Comparison of ENCODE assay signal across 19 cellular contexts in genomic region chr2:237407734-237408133, GRCh38. TPM values are rescaled to one million over a fixed set of nuclear protein-coding genes. Genes with fewer than 3 reads are reported as not detected.
DNase-seq lines count a peak whose midpoint lies in the region; ATAC-seq and TF ChIP-seq lines count a peak whose summit lies in the region.
"Had no signal": no experiment of that assay in that cellular context is flagged by ENCODE, and none has a peak within 500 bp of the region (broad histone marks: within the 10 kb centered on the region; RNA-seq: fewer than 3 reads in every experiment).

No MANE protein-coding gene starts in this region.

- TF ChIP-seq POLR2A in spleen (IDR thresholded peaks at IDR 0.05) = no peak

- no peak for TF ChIP-seq CTCF in AG10803 (conservative IDR thresholded peaks at IDR 0.05; ENCODE audit: low read length)
- no peak for TF ChIP-seq CTCF in ascending aorta (IDR thresholded peaks at IDR 0.05)
- no peak for TF ChIP-seq CTCF in lower lobe of right lung (IDR thresholded peaks at IDR 0.05)
- TF ChIP-seq CTCF in spleen (IDR thresholded peaks at IDR 0.05 in 8 of 11, conservative IDR thresholded peaks at IDR 0.05 in 3 of 11) = no peak

- no peaks in the 10 kb centered on the region for H3K4me1 Mint-ChIP-seq in stimulated activated effector memory CD8-positive, alpha-beta T cell treated with anti-CD3 and anti-CD28 coated beads, Interleukin-12 subunit alpha, Interleukin-12 subunit beta, amount 100 ng/mL, for 72 hours
- no peaks in the 10 kb centered on the region for H3K4me1 Mint-ChIP-seq in activated naive CD4-positive, alpha-beta T cell treated with anti-CD3 and anti-CD28 coated beads, Interleukin-2, amount 10 ng/mL, durations not matched to agents 7 days and 5 days
- H3K4me1 Mint-ChIP-seq: CD8-positive, alpha-beta memory T cell; central memory CD8-positive, alpha-beta T cell; IgD-negative memory B cell had no signal

- H3K4me1 ChIP-seq in ascending aorta (peaks cover 9 to 24% of the 10 kb centered on the region in 2 donors), lower lobe of right lung (no peaks in the 10 kb centered on the region), skeletal muscle tissue (ENCODE audit: control insufficient read depth in 3 of 3, insufficient read depth in 3 of 3, low read length in 3 of 3) (peaks cover 10 to 17% (median 15%) of the 10 kb centered on the region in 3 donors), spleen (no peaks in the 10 kb centered on the region)

- intact Hi-C loops in ascending aorta (cut with DNase I) = loop anchor here (5.0 kb wide), 1 partner anchor 250 kb away; no protein-coding TSS in a partner anchor
- intact Hi-C loops in lower lobe of right lung (cut with DNase I) = no loop called here
- intact Hi-C loops in spleen (cut with DNase I; ENCODE audit: low total_unique reads) = no loop called here

- WGBS in spleen, 5 donors = 80 to 93% (median 88%) methylated on average over 4 of the region's 4 CpGs

- H3K27me3 Mint-ChIP-seq in activated naive CD4-positive, alpha-beta T cell treated with anti-CD3 and anti-CD28 coated beads, Interleukin-2, amount 10 ng/mL, durations not matched to agents 7 days and 5 days = peaks cover 21% of the 10 kb centered on the region
- H3K27me3 Mint-ChIP-seq: activated CD4-positive, alpha-beta T cell treated with anti-CD3 and anti-CD28 coated beads for 36 hours had no signal

- ATAC-seq in lower lobe of right lung = no peak
- ATAC-seq in stimulated activated effector memory CD8-positive, alpha-beta T cell treated with anti-CD3 and anti-CD28 coated beads, Interleukin-12 subunit alpha, Interleukin-12 subunit beta, amount 100 ng/mL, for 72 hours = no peak
- ATAC-seq: activated CD4-positive, alpha-beta T cell treated with anti-CD3 and anti-CD28 coated beads for 36 hours; left lobe of liver had no signal

- H3K4me3 ChIP-seq in AG10803 (ENCODE audit: low read length) = peak overlapping the region; percentile 43
- H3K4me3 ChIP-seq in ascending aorta = no peak overlapping the region
- H3K4me3 ChIP-seq in lower lobe of right lung = peak overlapping the region; percentile 13
- peak overlapping the region in 1 of 3 donors; percentile 52 for H3K4me3 ChIP-seq in skeletal muscle tissue (ENCODE audit: low read length in 3 of 3)
- no peak overlapping the region for H3K4me3 ChIP-seq in spleen

- no peaks in the 10 kb centered on the region for H3K9me3 Mint-ChIP-seq in stimulated activated effector memory CD8-positive, alpha-beta T cell treated with anti-CD3 and anti-CD28 coated beads, Interleukin-12 subunit alpha, Interleukin-12 subunit beta, amount 100 ng/mL, for 72 hours
- H3K9me3 Mint-ChIP-seq in activated naive CD4-positive, alpha-beta T cell treated with anti-CD3 and anti-CD28 coated beads, Interleukin-2, amount 10 ng/mL, durations not matched to agents 7 days and 5 days = no peaks in the 10 kb centered on the region
- H3K9me3 Mint-ChIP-seq: activated T-helper 2 cell treated with anti-CD3 and anti-CD28 coated beads, Interferon-gamma antibody, Interleukin-2, Interleukin-4, amounts not matched to agents 10 μg/mL and 5 μg/mL and 100 μg/mL, durations not matched to agents 14 hours and 24 hours and 36 hours; CD8-positive, alpha-beta memory T cell; central memory CD8-positive, alpha-beta T cell had no signal

- H3K27me3 ChIP-seq in ascending aorta (no peaks in the 10 kb centered on the region), lower lobe of right lung (ENCODE audit: low read depth) (no peaks in the 10 kb centered on the region), skeletal muscle tissue (ENCODE audit: control insufficient read depth in 3 of 3, insufficient read depth in 3 of 3, low read length in 3 of 3) (no peaks in the 10 kb centered on the region), spleen (replicated peaks in 1 of 7) (peaks cover 0 to 41% (median 6%) of the 10 kb centered on the region in 7 donors)

- H3K36me3 ChIP-seq in ascending aorta (no peaks in the 10 kb centered on the region), lower lobe of right lung (no peaks in the 10 kb centered on the region), skeletal muscle tissue (ENCODE audit: control insufficient read depth in 3 of 3, insufficient read depth in 3 of 3, low read length in 3 of 3) (no peaks in the 10 kb centered on the region), spleen (no peaks in the 10 kb centered on the region)

- no peaks in the 10 kb centered on the region for H3K9me3 ChIP-seq in ascending aorta
- no peaks in the 10 kb centered on the region for H3K9me3 ChIP-seq in lower lobe of right lung
- no peaks in the 10 kb centered on the region for H3K9me3 ChIP-seq in skeletal muscle tissue (ENCODE audit: control insufficient read depth in 3 of 3, low read length in 3 of 3)
- H3K9me3 ChIP-seq in spleen = no peaks in the 10 kb centered on the region

- H3K9ac ChIP-seq in skeletal muscle tissue (ENCODE audit: low read depth in 1 of 3, low read length in 3 of 3) = no peak overlapping the region

- no peaks in the 10 kb centered on the region for H3K36me3 Mint-ChIP-seq in stimulated activated effector memory CD8-positive, alpha-beta T cell treated with anti-CD3 and anti-CD28 coated beads, Interleukin-12 subunit alpha, Interleukin-12 subunit beta, amount 100 ng/mL, for 72 hours
- no peaks in the 10 kb centered on the region for H3K36me3 Mint-ChIP-seq in activated naive CD4-positive, alpha-beta T cell treated with anti-CD3 and anti-CD28 coated beads, Interleukin-2, amount 10 ng/mL, durations not matched to agents 7 days and 5 days
- H3K36me3 Mint-ChIP-seq: CD8-positive, alpha-beta memory T cell; IgD-negative memory B cell had no signal

- H3K27ac ChIP-seq in ascending aorta (peak overlapping the region; percentile 62), lower lobe of right lung (no peak overlapping the region), skeletal muscle tissue (ENCODE audit: low read depth, low read length) (peak overlapping the region; percentile 45), spleen (no peak overlapping the region)
- H3K27ac ChIP-seq: HL-60 had no signal

- H3K4me3 Mint-ChIP-seq in stimulated activated effector memory CD8-positive, alpha-beta T cell treated with anti-CD3 and anti-CD28 coated beads, Interleukin-12 subunit alpha, Interleukin-12 subunit beta, amount 100 ng/mL, for 72 hours = no peak overlapping the region
- H3K4me3 Mint-ChIP-seq in activated naive CD4-positive, alpha-beta T cell treated with anti-CD3 and anti-CD28 coated beads, Interleukin-2, amount 10 ng/mL, durations not matched to agents 7 days and 5 days = no peak overlapping the region
- H3K4me3 Mint-ChIP-seq: activated CD4-positive, alpha-beta T cell treated with anti-CD3 and anti-CD28 coated beads for 36 hours; CD8-positive, alpha-beta memory T cell; central memory CD8-positive, alpha-beta T cell; IgD-negative memory B cell had no signal

- H3K27ac Mint-ChIP-seq in stimulated activated effector memory CD8-positive, alpha-beta T cell treated with anti-CD3 and anti-CD28 coated beads, Interleukin-12 subunit alpha, Interleukin-12 subunit beta, amount 100 ng/mL, for 72 hours = no peak overlapping the region
- no peak overlapping the region for H3K27ac Mint-ChIP-seq in activated naive CD4-positive, alpha-beta T cell treated with anti-CD3 and anti-CD28 coated beads, Interleukin-2, amount 10 ng/mL, durations not matched to agents 7 days and 5 days
- H3K27ac Mint-ChIP-seq: activated CD4-positive, alpha-beta T cell treated with anti-CD3 and anti-CD28 coated beads for 36 hours; activated T-helper 2 cell treated with anti-CD3 and anti-CD28 coated beads, Interferon-gamma antibody, Interleukin-2, Interleukin-4, amounts not matched to agents 10 μg/mL and 5 μg/mL and 100 μg/mL, durations not matched to agents 14 hours and 24 hours and 36 hours; CD8-positive, alpha-beta memory T cell; IgD-negative memory B cell had no signal

- DNase-seq in AG10803 (ENCODE audit: low read depth) = peak; percentile 42
- DNase-seq in ascending aorta (ENCODE audit: low spot score in 2 of 2) = no peak
- DNase-seq in lower lobe of right lung = no peak
- no peak for DNase-seq in stimulated activated effector memory CD8-positive, alpha-beta T cell treated with anti-CD3 and anti-CD28 coated beads, Interleukin-12 subunit alpha, Interleukin-12 subunit beta, amount 100 ng/mL, for 72 hours (ENCODE audit: low spot score in 2 of 2)
- DNase-seq in spleen = no peak
- no peak for DNase-seq in activated naive CD4-positive, alpha-beta T cell treated with anti-CD3 and anti-CD28 coated beads, Interleukin-2, amount 10 ng/mL, durations not matched to agents 7 days and 5 days
- DNase-seq in ecto neural progenitor cell (ENCODE audit: low spot score) = no peak
- DNase-seq: activated CD4-positive, alpha-beta T cell treated with anti-CD3 and anti-CD28 coated beads for 36 hours; CD8-positive, alpha-beta memory T cell; foreskin melanocyte; NCI-H1930; occipital lobe; stimulated activated CD4-positive, alpha-beta T cell treated with anti-CD3 and anti-CD28 coated beads, Interleukin-12 subunit alpha, Interleukin-12 subunit beta, amount 100 ng/mL, for 4 hours had no signal

- CTCF ChIA-PET in activated naive CD4-positive, alpha-beta T cell treated with anti-CD3 and anti-CD28 coated beads, Interleukin-2, amount 10 ng/mL, durations not matched to agents 7 days and 5 days (lab: Charles Lee) = interaction anchor here (4.0 kb wide), 1 partner anchor 12 kb away, joined by 36 read pairs; no protein-coding TSS in a partner anchor

RNA-seq across cellular contexts. Expression of gene COL6A3, which starts 6.2 kb away (rescaled TPM):
- total RNA-seq in ascending aorta (156 TPM), lower lobe of right lung (114 TPM), skeletal muscle tissue (365 TPM), spleen (100 to 1,000 TPM in 3 of 7 donors, 10 to 100 TPM in 4; 40.9 to 146 (median 77.7) TPM)
- 1 to 10 TPM; 8.3 to 9.9 (median 9.5) TPM for polyA plus RNA-seq in spleen
- polyA plus RNA-seq: IgD-negative memory B cell had no signal

Comparison
In these comparisons a context has a peak if more than half of its experiments do, and no peak if none do; other contexts are left out.
1. H3K4me3 ChIP-seq: peak in AG10803 (single experiment) and lower lobe of right lung (single experiment); none in ascending aorta (0 of 2) and spleen (0 of 8).
2. H3K27ac ChIP-seq: peak in ascending aorta (2 of 2) and skeletal muscle tissue (single experiment); none in lower lobe of right lung (single experiment) and spleen (0 of 8).